ENCODE assay signal across 20 cellular contexts in the genomic region with DNA sequence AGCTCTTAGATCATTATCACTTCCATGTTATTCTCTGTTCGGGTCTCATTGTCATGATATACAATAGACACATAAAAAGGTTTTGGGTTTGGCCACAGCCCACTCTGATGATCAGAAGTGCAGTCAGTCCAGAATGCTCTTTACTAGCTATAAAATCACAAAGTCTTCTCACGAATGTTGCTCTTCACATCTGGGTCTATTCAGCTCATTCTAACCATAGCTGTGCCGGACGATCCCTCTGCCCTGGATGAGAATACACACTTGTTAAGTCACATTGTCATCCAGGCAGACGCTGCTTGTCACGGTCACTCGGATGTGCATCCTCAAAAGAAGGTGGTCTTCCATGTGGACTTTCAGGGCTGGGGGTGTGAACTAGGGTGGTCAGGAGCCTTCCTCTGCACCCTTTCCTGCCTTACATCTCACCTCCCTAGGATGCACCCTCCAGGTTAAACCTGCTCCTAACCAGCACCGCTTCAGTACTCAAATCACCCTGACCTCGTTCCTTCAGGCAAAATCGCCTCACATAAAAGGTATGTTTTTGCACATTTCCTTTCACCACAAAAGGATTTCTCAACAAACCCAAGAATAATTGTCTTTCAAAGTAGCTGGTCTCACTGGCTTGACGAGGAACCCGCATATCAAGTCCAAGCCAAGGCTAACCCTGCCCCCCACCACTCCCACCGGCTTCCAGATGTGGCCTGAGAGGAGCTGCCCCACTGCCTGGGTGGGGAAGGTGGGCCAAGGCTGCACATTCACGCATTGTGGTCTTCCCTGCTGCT. TPM values are rescaled to one million over a fixed set of nuclear protein-coding genes. Genes with fewer than 3 reads are reported as not detected.
A peak's percentile ranks its signal among the peaks of the same experiment; 100 is the strongest.
DNase-seq lines count a peak whose midpoint lies in the region; ATAC-seq, FAIRE-seq and TF ChIP-seq lines count a peak whose summit lies in the region.
"Had no signal": no experiment of that assay in that cellular context is flagged by ENCODE, and none has a peak within 500 bp of the region (broad histone marks: within the 10 kb centered on the region; RNA-seq: fewer than 3 reads in every experiment).

No MANE protein-coding gene starts in this region.

- H3K9ac ChIP-seq in PC-3 (ENCODE audit: low read length): no peak overlapping the region
- no peak overlapping the region for H3K9ac ChIP-seq in mammary epithelial cell (ENCODE audit: insufficient read depth, low read length)
- H3K9ac ChIP-seq in parathyroid adenoma: no peak overlapping the region
- H3K9ac ChIP-seq in kidney (ENCODE audit: low read length in 2 of 2): no peak overlapping the region

- TF ChIP-seq CTCF in PC-3 (conservative IDR thresholded peaks at IDR 0.05; ENCODE audit: low read depth, low read length) (no peak), mammary epithelial cell (conservative IDR thresholded peaks at IDR 0.05 in 1 of 2, IDR thresholded peaks at IDR 0.05 in 1 of 2; ENCODE audit: extremely low read depth in 1 of 2, insufficient read depth in 1 of 2, low read depth in 1 of 2, low read length in 2 of 2) (no peak), parathyroid adenoma (IDR thresholded peaks at IDR 0.05) (no peak), psoas muscle (IDR thresholded peaks at IDR 0.05) (no peak), kidney (IDR thresholded peaks at IDR 0.05; ENCODE audit: borderline replicate concordance, extremely low read depth, insufficient read depth) (no peak)

- dilution Hi-C loops in mammary epithelial cell (cut with HindIII; ENCODE audit: low sequenced_read_pairs): no loop called here

- BruUV-seq in PC-3 (replicated peaks; lab: Mats Ljungman, UMichigan) (no TSS peak), mammary epithelial cell (replicated peaks; lab: Mats Ljungman, UMichigan) (no TSS peak)

- intact Hi-C loops in PC-3 (cut with micrococcal nuclease): no loop called here
- intact Hi-C loops in mammary epithelial cell (cut with micrococcal nuclease): no loop called here
- intact Hi-C loops in psoas muscle (cut with DNase I): no loop called here
- intact Hi-C loops in kidney (cut with DNase I): no loop called here

- no peaks in the 10 kb centered on the region for H3K27me3 ChIP-seq in PC-3 (ENCODE audit: low read length)
- H3K27me3 ChIP-seq in mammary epithelial cell (ENCODE audit: insufficient read depth, low read length): no peaks in the 10 kb centered on the region
- no peaks in the 10 kb centered on the region for H3K27me3 ChIP-seq in parathyroid adenoma (ENCODE audit: control insufficient read depth, insufficient read depth, low read length)
- no peaks in the 10 kb centered on the region for H3K27me3 ChIP-seq in psoas muscle (ENCODE audit: insufficient read depth in 3 of 3, low read length in 2 of 3)
- H3K27me3 ChIP-seq: ascending aorta, neutrophil had no signal

- POLR2A ChIA-PET in PC-3 (lab: Charles Lee; ENCODE audit: unreplicated experiment): no interaction called here

- no peak for FAIRE-seq in kidney (lab: Jason Lieb, UNC)

- no peaks in the 10 kb centered on the region for H3K9me2 ChIP-seq in PC-3 (replicated peaks; ENCODE audit: low read length)

- 60% methylated on average over 13 of the region's 14 CpGs for WGBS in mammary epithelial cell (ENCODE audit: low coverage, missing lambda C conversion rate)
- WGBS in psoas muscle, 3 donors: 85 to 90% (median 88%) methylated on average over 14 of the region's 14 CpGs

- ATAC-seq in PC-3 (no peak), GM19463 (IDR thresholded peaks at IDR 0.05; ENCODE audit: unreplicated experiment) (no peak), psoas muscle (no peak)
- ATAC-seq: CD8-positive, alpha-beta T cell; lower lobe of right lung; Right ventricle myocardium inferior had no signal

- H3K4me2 ChIP-seq in PC-3 (ENCODE audit: low read length) (0 out of 2 replicates have a peak overlapping the region, but pooled peaks have one; percentile 8), mammary epithelial cell (ENCODE audit: insufficient read depth, low read depth, low read length) (peak overlapping the region; percentile 63), parathyroid adenoma (ENCODE audit: low read length) (peak overlapping the region; percentile 55)

- H3K4me1 ChIP-seq in PC-3 (ENCODE audit: insufficient read depth, low read length) (peaks cover 18% of the 10 kb centered on the region), mammary epithelial cell (ENCODE audit: insufficient read depth, low read length) (peaks cover 27% of the 10 kb centered on the region), parathyroid adenoma (peaks cover 40% of the 10 kb centered on the region), psoas muscle (peaks cover 30% of the 10 kb centered on the region), kidney (ENCODE audit: control insufficient read depth in 1 of 2, insufficient read depth in 1 of 2, low read depth in 1 of 2, low read length in 2 of 2) (no peaks in the 10 kb centered on the region)
- H3K4me1 ChIP-seq: lower lobe of right lung had no signal

- H3K9me3 ChIP-seq in PC-3 (ENCODE audit: low read length) (no peaks in the 10 kb centered on the region), mammary epithelial cell (replicated peaks; ENCODE audit: insufficient read depth, low read length) (no peaks in the 10 kb centered on the region), parathyroid adenoma (ENCODE audit: control insufficient read depth, low read length) (no peaks in the 10 kb centered on the region), psoas muscle (no peaks in the 10 kb centered on the region), kidney (ENCODE audit: control insufficient read depth in 1 of 2, low read length in 2 of 2) (no peaks in the 10 kb centered on the region)
- H3K9me3 ChIP-seq: ascending aorta, lower lobe of right lung, neutrophil had no signal

- DNase-seq in EL (peak; percentile 29), PC-3 (peak; percentile 52), mammary epithelial cell (peak; percentile 79), psoas muscle (no peak), kidney (no peak)
- DNase-seq: activated CD4-positive, alpha-beta T cell treated with anti-CD3 and anti-CD28 coated beads for 1 hour; activated CD8-positive, alpha-beta memory T cell treated with anti-CD3 and anti-CD28 coated beads for 24 hours; activated naive CD4-positive, alpha-beta T cell treated with anti-CD3 and anti-CD28 coated beads, Interleukin-2, amount 50 U/mL, for 16 hours; activated T-cell treated with anti-CD3 and anti-CD28 coated beads, Interleukin-2, amount 50 U/mL, for 48 hours; CD8-positive, alpha-beta T cell; lower lobe of right lung; NCI-H1105; NCI-H510A treated with DMSO at 0.1 percent for 48 hours; right cardiac atrium; SW 1271 had no signal

- H4K20me1 ChIP-seq in PC-3 (ENCODE audit: low read length) (no peaks in the 10 kb centered on the region), mammary epithelial cell (ENCODE audit: insufficient read depth, low read length) (no peaks in the 10 kb centered on the region)

- H3K36me3 ChIP-seq in PC-3 (ENCODE audit: low read depth, low read length) (no peaks in the 10 kb centered on the region), mammary epithelial cell (ENCODE audit: insufficient read depth, low read length) (no peaks in the 10 kb centered on the region), parathyroid adenoma (ENCODE audit: control insufficient read depth, insufficient read depth, low read length) (no peaks in the 10 kb centered on the region), psoas muscle (ENCODE audit: insufficient read depth in 1 of 2, low read depth in 1 of 2) (no peaks in the 10 kb centered on the region), kidney (ENCODE audit: control insufficient read depth in 1 of 2, insufficient read depth in 2 of 2, low read length in 2 of 2) (no peaks in the 10 kb centered on the region)
- H3K36me3 ChIP-seq: neutrophil had no signal

- H3F3A ChIP-seq in PC-3 (ENCODE audit: low read length, unreplicated experiment): no peaks in the 10 kb centered on the region

- in situ Hi-C loops in mammary epithelial cell (cut with MboI; ENCODE audit: low sequenced_read_pairs in 2 of 2): no loop called here

- H3K79me2 ChIP-seq in PC-3 (ENCODE audit: low read length) (no peaks in the 10 kb centered on the region), mammary epithelial cell (ENCODE audit: insufficient read depth, low read length) (peaks cover 30% of the 10 kb centered on the region), parathyroid adenoma (peaks cover 2% of the 10 kb centered on the region)

- H3K4me3 ChIP-seq in PC-3 (ENCODE audit: low read length): no peak overlapping the region
- H3K4me3 ChIP-seq in mammary epithelial cell (replicated peaks in 1 of 3; ENCODE audit: insufficient read depth in 1 of 3, low read depth in 2 of 3, low read length in 3 of 3): no peak overlapping the region
- H3K4me3 ChIP-seq in parathyroid adenoma (ENCODE audit: low read depth, low read length): peak overlapping the region; percentile 27
- no peak overlapping the region for H3K4me3 ChIP-seq in psoas muscle
- no peak overlapping the region for H3K4me3 ChIP-seq in kidney (ENCODE audit: low read length in 2 of 2)
- H3K4me3 ChIP-seq: ascending aorta, lower lobe of right lung had no signal

- no peak overlapping the region for H2AFZ ChIP-seq in PC-3 (ENCODE audit: low read length)
- no peak overlapping the region for H2AFZ ChIP-seq in mammary epithelial cell (ENCODE audit: low read depth, low read length)
- H2AFZ ChIP-seq in parathyroid adenoma: peak overlapping the region; percentile 59

- CTCF ChIA-PET in PC-3 (lab: Charles Lee): no interaction called here
- CTCF ChIA-PET in mammary epithelial cell (lab: Charles Lee; ENCODE audit: low non-redundant PET): no interaction called here

- no peak overlapping the region for H3K27ac ChIP-seq in PC-3 (ENCODE audit: low read length)
- no peak overlapping the region for H3K27ac ChIP-seq in mammary epithelial cell (ENCODE audit: insufficient read depth, low read depth, low read length)
- peak overlapping the region; percentile 90 for H3K27ac ChIP-seq in parathyroid adenoma
- no peak overlapping the region for H3K27ac ChIP-seq in psoas muscle
- H3K27ac ChIP-seq in kidney (ENCODE audit: low read depth in 2 of 2, low read length in 2 of 2): no peak overlapping the region
- H3K27ac ChIP-seq: ascending aorta, lower lobe of right lung, neutrophil had no signal

RNA-seq across cellular contexts. Expression of gene ANKH, which starts 21.9 kb away (rescaled TPM):
- total RNA-seq in PC-3 (2014; rRNA removed) (10.9 and 11.6 TPM in 2 replicates), mammary epithelial cell (100 to 1,000 TPM in 1 of 2 donors, 10 to 100 TPM in 1; 77.8 to 138 TPM), psoas muscle (10 to 100 TPM; 63.0 to 92.8 (median 76.8) TPM), kidney (44.6 TPM)
- polyA plus RNA-seq in mammary epithelial cell (46.9 TPM), psoas muscle (10 to 100 TPM; 24.0 to 60.6 (median 37.8) TPM), kidney (ENCODE audit: insufficient read depth, low read depth, low replicate concordance) (19.0 TPM)
- polyA minus RNA-seq in mammary epithelial cell: 193 TPM

Comparison
In these comparisons a context has a peak if more than half of its experiments do, and no peak if none do; other contexts are left out.
1. DNase-seq: peak in EL (single experiment), PC-3 (single experiment) and mammary epithelial cell (single experiment); none in psoas muscle (0 of 2) and kidney (single experiment).
2. H3K4me2 ChIP-seq: peak in every context shown above with its lines; median percentile 63 in mammary epithelial cell; 55 in parathyroid adenoma; 8 in PC-3.